8 cellular contexts compared by ENCODE assay signal in the genomic region with DNA sequence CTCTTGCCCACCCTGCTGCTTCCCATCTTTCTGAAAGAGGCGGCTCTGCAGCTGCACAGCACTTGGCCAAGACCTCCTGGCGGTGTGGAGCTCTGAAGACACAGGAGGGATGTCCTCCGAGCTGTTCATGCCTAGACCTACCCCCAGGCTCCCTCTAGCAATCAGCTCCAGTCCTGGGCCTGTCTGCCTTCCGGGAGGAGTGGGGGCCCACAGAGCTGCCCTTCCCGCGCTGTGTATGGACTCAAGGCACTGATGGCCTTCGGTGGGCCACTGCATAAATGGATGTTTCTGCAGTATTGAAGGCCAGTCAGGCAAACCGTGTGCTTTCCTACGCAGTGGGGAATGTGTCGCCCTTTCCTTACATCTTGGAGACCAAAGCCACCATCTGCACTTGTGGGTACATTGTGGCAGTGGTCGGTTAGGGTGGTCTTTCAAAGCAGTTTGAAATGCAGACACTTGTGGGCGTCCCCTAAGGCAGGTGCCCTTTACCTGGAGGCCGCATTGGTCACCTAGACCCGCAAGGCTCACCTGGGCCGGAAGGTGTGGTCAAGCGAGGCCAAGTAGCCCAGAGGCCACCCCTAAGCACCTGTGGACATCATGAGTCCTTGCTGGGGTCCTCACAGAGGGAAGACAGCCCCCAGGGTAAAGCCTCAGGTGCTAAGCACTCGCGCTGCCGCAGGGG. TPM values are rescaled to one million over a fixed set of nuclear protein-coding genes. Genes with fewer than 3 reads are reported as not detected.
DNase-seq lines count a peak whose midpoint lies in the region; ATAC-seq and TF ChIP-seq lines count a peak whose summit lies in the region.

No MANE protein-coding gene starts in this region.

- H3K36me3 ChIP-seq in cardiac muscle cell (no peaks in the 10 kb centered on the region), lower lobe of right lung (no peaks in the 10 kb centered on the region), upper lobe of right lung (no peaks in the 10 kb centered on the region)

- H3K27me3 ChIP-seq in cardiac muscle cell (no peaks in the 10 kb centered on the region), lower lobe of right lung (ENCODE audit: low read depth) (no peaks in the 10 kb centered on the region), upper lobe of right lung (no peaks in the 10 kb centered on the region)

- peaks cover 22% of the 10 kb centered on the region for H3K4me1 ChIP-seq in cardiac muscle cell (ENCODE audit: low read depth)
- peaks cover 26% of the 10 kb centered on the region for H3K4me1 ChIP-seq in lower lobe of right lung
- H3K4me1 ChIP-seq in upper lobe of right lung, result peaks cover 16% of the 10 kb centered on the region

- ATAC-seq in lower lobe of right lung (peak in 1 of 2 donors; percentile 27), upper lobe of right lung (no peak), HG02973 (IDR thresholded peaks at IDR 0.05; ENCODE audit: unreplicated experiment) (no peak)

- TF ChIP-seq CTCF in cardiac muscle cell (IDR thresholded peaks at IDR 0.05; ENCODE audit: low read depth, low read length) (no peak), astrocyte of the cerebellum (IDR thresholded peaks at IDR 0.05; ENCODE audit: low read depth, low read length, missing control alignments) (no peak), lower lobe of right lung (IDR thresholded peaks at IDR 0.05) (no peak), upper lobe of right lung (IDR thresholded peaks at IDR 0.05) (no peak)

- H3K27ac ChIP-seq in cardiac muscle cell (peak overlapping the region; percentile 95), lower lobe of right lung (peak overlapping the region; percentile 94), upper lobe of right lung (peak overlapping the region; percentile 91)

- intact Hi-C loops in cardiac septum (cut with DNase I) (loop anchor here (5.0 kb wide), 1 partner anchor 81 kb away; a partner anchor contains a TSS), lower lobe of right lung (cut with DNase I) (no loop called here), upper lobe of right lung (cut with DNase I) (no loop called here)

- DNase-seq in cardiac muscle cell (ENCODE audit: low read depth in 1 of 2, low spot score in 1 of 2) (no peak), cardiac septum (ENCODE audit: low spot score) (no peak), astrocyte of the cerebellum (ENCODE audit: low read depth) (no peak), lower lobe of right lung (peak; percentile 55), upper lobe of right lung (peak; percentile 67), NCI-H1436 treated with DMSO at 0.1 percent for 48 hours (lab: John Stamatoyannopoulos, UW) (no peak), dedifferentiated amniotic fluid mesenchymal stem cell (ENCODE audit: extremely low spot score) (no peak)

- H3K4me3 ChIP-seq in cardiac muscle cell, result peak overlapping the region; percentile 39
- peak overlapping the region; percentile 57 for H3K4me3 ChIP-seq in astrocyte of the cerebellum (ENCODE audit: low read depth, low read length)
- H3K4me3 ChIP-seq in lower lobe of right lung, result peak overlapping the region; percentile 68
- peak overlapping the region; percentile 65 for H3K4me3 ChIP-seq in upper lobe of right lung

- in situ Hi-C loops in astrocyte of the cerebellum (cut with HindIII; ENCODE audit: low sequenced_read_pairs), result no loop called here

- peaks cover 3% of the 10 kb centered on the region for H3K9me3 ChIP-seq in cardiac muscle cell (ENCODE audit: low read depth)
- H3K9me3 ChIP-seq in lower lobe of right lung, result no peaks in the 10 kb centered on the region
- H3K9me3 ChIP-seq in upper lobe of right lung, result no peaks in the 10 kb centered on the region

RNA-seq across cellular contexts. Expression of a gene that starts 0.9 kb away (rescaled TPM):
- total RNA-seq in cardiac muscle cell (8.1 and 10.5 TPM in 2 replicates), cardiac septum (11.3 TPM), lower lobe of right lung (17.5 TPM), upper lobe of right lung (14.9 TPM)
- polyA plus RNA-seq in cardiac muscle cell, result 10.5 and 15.1 TPM in 2 replicates

RNA-seq across cellular contexts. Expression of a gene that starts 48.0 kb away (rescaled TPM):
- total RNA-seq in cardiac muscle cell (0.07 and 0.42 TPM in 2 replicates), cardiac septum (not detected), lower lobe of right lung (not detected), upper lobe of right lung (not detected)
- 0.11 and 0.24 TPM in 2 replicates for polyA plus RNA-seq in cardiac muscle cell

Comparison
In these comparisons a context has a peak if more than half of its experiments do, and no peak if none do; other contexts are left out.
1. DNase-seq: peak in lower lobe of right lung (single experiment) and upper lobe of right lung (single experiment); none in cardiac muscle cell (0 of 2), cardiac septum (single experiment), astrocyte of the cerebellum (single experiment), NCI-H1436 treated with DMSO at 0.1 percent for 48 hours (single experiment) and dedifferentiated amniotic fluid mesenchymal stem cell (single experiment).
2. Peak in every context shown above with its lines, with median percentiles within 50 percentile points of each other: H3K27ac ChIP-seq and H3K4me3 ChIP-seq.